24 cellular contexts compared by ENCODE assay signal in the genomic region with DNA sequence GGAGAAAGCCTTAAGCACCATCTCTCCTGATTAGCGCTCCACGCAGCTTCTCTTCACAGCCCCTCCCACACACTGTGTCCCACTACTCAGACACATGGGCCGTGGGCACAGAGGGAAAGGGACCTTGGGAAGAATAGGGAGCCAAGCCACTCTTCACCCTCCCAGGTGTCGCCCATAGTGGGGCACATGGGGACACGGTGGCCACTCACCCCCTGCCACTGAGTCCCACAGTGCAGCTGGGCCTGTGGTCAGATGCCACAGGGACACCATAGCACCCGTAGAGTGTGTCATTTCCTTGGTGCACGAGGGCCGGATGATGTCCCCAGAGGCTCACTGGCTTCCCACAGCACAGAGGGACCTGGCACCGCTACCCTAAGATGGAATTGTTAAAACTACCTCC.
DNase-seq lines count a peak whose midpoint lies in the region; ATAC-seq and TF ChIP-seq lines count a peak whose summit lies in the region.
"Had no signal": no experiment of that assay in that cellular context is flagged by ENCODE, and none has a peak within 500 bp of the region (broad histone marks: within the 10 kb centered on the region; RNA-seq: fewer than 3 reads in every experiment).

No MANE protein-coding gene starts in this region.

- no peaks in the 10 kb centered on the region for H3K27me3 Mint-ChIP-seq in neural progenitor cell (ENCODE audit: insufficient read depth, low read depth)
- H3K27me3 Mint-ChIP-seq: CD4-positive, CD25-positive, alpha-beta regulatory T cell had no signal

- TF ChIP-seq CTCF in neural progenitor cell (IDR thresholded peaks at IDR 0.05) (no peak), sigmoid colon (IDR thresholded peaks at IDR 0.05) (no peak)

- H3K27me3 ChIP-seq in neural progenitor cell, result no peaks in the 10 kb centered on the region
- no peaks in the 10 kb centered on the region for H3K27me3 ChIP-seq in sigmoid colon
- H3K27me3 ChIP-seq: BE2C had no signal

- no peaks in the 10 kb centered on the region for H3K36me3 Mint-ChIP-seq in neural progenitor cell
- H3K36me3 Mint-ChIP-seq: CD4-positive, CD25-positive, alpha-beta regulatory T cell had no signal

- TF ChIP-seq POLR2A in sigmoid colon (IDR thresholded peaks at IDR 0.05), result no peak

- no peaks in the 10 kb centered on the region for H3K36me3 ChIP-seq in neural progenitor cell
- no peaks in the 10 kb centered on the region for H3K36me3 ChIP-seq in sigmoid colon
- H3K36me3 ChIP-seq: BE2C had no signal

- H3K9me3 ChIP-seq in neural progenitor cell (ENCODE audit: low read depth), result no peaks in the 10 kb centered on the region
- H3K9me3 ChIP-seq in sigmoid colon, result no peaks in the 10 kb centered on the region
- H3K9me3 ChIP-seq: BE2C, SK-N-SH had no signal

- H3K27ac Mint-ChIP-seq in neural progenitor cell, result no peak overlapping the region
- H3K27ac Mint-ChIP-seq: CD4-positive, CD25-positive, alpha-beta regulatory T cell; GM23338 had no signal

- peaks cover 10% of the 10 kb centered on the region for H3F3A ChIP-seq in neural progenitor cell (ENCODE audit: low read depth)

- H3K4me1 ChIP-seq in neural progenitor cell, result peaks cover 27% of the 10 kb centered on the region
- H3K4me1 ChIP-seq in sigmoid colon, result peaks cover 0 to 18% (median 13%) of the 10 kb centered on the region in 4 donors
- H3K4me1 ChIP-seq: BE2C had no signal

- peaks cover 16% of the 10 kb centered on the region for H3K4me1 Mint-ChIP-seq in neural progenitor cell
- H3K4me1 Mint-ChIP-seq: CD4-positive, CD25-positive, alpha-beta regulatory T cell had no signal

- no peak overlapping the region for H3K4me3 ChIP-seq in neural progenitor cell
- no peak overlapping the region for H3K4me3 ChIP-seq in sigmoid colon
- H3K4me3 ChIP-seq: GM23338 had no signal

- no peak overlapping the region for H3K9ac ChIP-seq in neural progenitor cell
- H3K9ac ChIP-seq: SK-N-SH had no signal

- no peak overlapping the region for H3K4me3 Mint-ChIP-seq in neural progenitor cell
- H3K4me3 Mint-ChIP-seq: CD4-positive, CD25-positive, alpha-beta regulatory T cell; GM23338 had no signal

- intact Hi-C loops in cardiac septum (cut with DNase I), result no loop called here
- intact Hi-C loops in left cardiac atrium (cut with DNase I), result no loop called here
- intact Hi-C loops in sigmoid colon (cut with DNase I), result loop anchor here (10.0 kb wide), 1 partner anchor 623 kb away; no protein-coding TSS in a partner anchor
- intact Hi-C loops in left colon (cut with DNase I, micrococcal nuclease), result no loop called here

- no peak overlapping the region for H3K27ac ChIP-seq in neural progenitor cell
- H3K27ac ChIP-seq in sigmoid colon, result no peak overlapping the region
- H3K27ac ChIP-seq: 22Rv1, HL-60 had no signal

- H3K79me2 ChIP-seq in neural progenitor cell (ENCODE audit: low read depth), result no peaks in the 10 kb centered on the region

- H4K20me1 ChIP-seq in neural progenitor cell (ENCODE audit: low read depth), result no peaks in the 10 kb centered on the region

- H3K9me3 Mint-ChIP-seq in neural progenitor cell, result no peaks in the 10 kb centered on the region
- H3K9me3 Mint-ChIP-seq: CD4-positive, CD25-positive, alpha-beta regulatory T cell; GM23338 had no signal

- ATAC-seq in left cardiac atrium (no peak), left colon (no peak)
- ATAC-seq: GM23338 had no signal

- no peak for TF ChIP-seq EP300 in sigmoid colon (IDR thresholded peaks at IDR 0.05)

- no peak overlapping the region for H2AFZ ChIP-seq in neural progenitor cell (replicated peaks)
- H2AFZ ChIP-seq: GM23338 had no signal

- peak; percentile 50 for DNase-seq in cardiac septum (ENCODE audit: low spot score)
- no peak for DNase-seq in left cardiac atrium
- no peak for DNase-seq in neural progenitor cell (ENCODE audit: low spot score)
- peak; percentile 47 for DNase-seq in sigmoid colon
- DNase-seq in RPMI8226, result no peak
- no peak for DNase-seq in left colon
- no peak for DNase-seq in activated naive CD4-positive, alpha-beta T cell treated with Interleukin-2 at 50 U/mL for 16 hours
- DNase-seq in mucosa of gallbladder (ENCODE audit: low spot score), result no peak
- DNase-seq: BE2C; CD4-positive, CD25-positive, alpha-beta regulatory T cell; DMS153; HCEC 1CT; NCI-H1436; NCI-H187; NCI-H2081 treated with DMSO at 0.1 percent for 48 hours; NCI-H2171; NCI-H226; NCI-H510A; NCI-H69; OCI-M1; SK-N-SH had no signal

- H3K4me2 ChIP-seq in neural progenitor cell, result peak overlapping the region; percentile 36
- H3K4me2 ChIP-seq: GM23338 had no signal

- 83 to 87% methylated on average over 9 of the region's 9 CpGs for WGBS in sigmoid colon, 2 donors

Comparison
In these comparisons a context has a peak if more than half of its experiments do, and no peak if none do; other contexts are left out.
1. DNase-seq: peak in cardiac septum (single experiment) and sigmoid colon (single experiment); none in left cardiac atrium (single experiment), neural progenitor cell (single experiment), RPMI8226 (single experiment), left colon (0 of 2), activated naive CD4-positive, alpha-beta T cell treated with Interleukin-2 at 50 U/mL for 16 hours (single experiment) and mucosa of gallbladder (single experiment).